In genomic region chr11:35330924-35331323, GRCh38 we compare ENCODE assay signal across 8 cellular contexts.
DNase-seq lines count a peak whose midpoint lies in the region; ATAC-seq, FAIRE-seq and TF ChIP-seq lines count a peak whose summit lies in the region.

No MANE protein-coding gene starts in this region.

- no peaks in the 10 kb centered on the region for H3K4me1 ChIP-seq in kidney (ENCODE audit: control insufficient read depth in 1 of 2, insufficient read depth in 1 of 2, low read depth in 1 of 2, low read length in 2 of 2)

- no peak for DNase-seq in activated CD4-positive, CD25-positive, alpha-beta regulatory T cell treated with anti-CD3 and anti-CD28 coated beads, Interleukin-2, amount 50 U/mL, for 72 hours
- DNase-seq in activated T-cell treated with anti-CD3 and anti-CD28 coated beads, Interleukin-2, amount 50 U/mL, for 1 hour = peak; percentile 39
- DNase-seq in retina (peak; percentile 34), NCI-H1048 (lab: John Stamatoyannopoulos, UW) (no peak), kidney (no peak), Ammon's horn (ENCODE audit: low spot score) (no peak)

- ATAC-seq in activated CD4-positive, CD25-positive, alpha-beta regulatory T cell treated with anti-CD3 and anti-CD28 coated beads, Interleukin-2, amount 50 U/mL, for 24 hours = peak; percentile 68 to 76
- peak; percentile 61 for ATAC-seq in HG02870 (IDR thresholded peaks at IDR 0.05; ENCODE audit: unreplicated experiment)

- no peak overlapping the region for H3K4me3 ChIP-seq in kidney (ENCODE audit: low read length in 2 of 2)

- no peaks in the 10 kb centered on the region for H3K9me3 ChIP-seq in kidney (ENCODE audit: control insufficient read depth in 1 of 2, low read length in 2 of 2)

- TF ChIP-seq CTCF in kidney (IDR thresholded peaks at IDR 0.05; ENCODE audit: borderline replicate concordance, extremely low read depth, insufficient read depth) = no peak

- H3K36me3 ChIP-seq in kidney (ENCODE audit: control insufficient read depth in 1 of 2, insufficient read depth in 2 of 2, low read length in 2 of 2) = no peaks in the 10 kb centered on the region

- no peak overlapping the region for H3K27ac ChIP-seq in kidney (ENCODE audit: low read depth in 2 of 2, low read length in 2 of 2)

- no peak for FAIRE-seq in kidney (lab: Jason Lieb, UNC)

- no peak overlapping the region for H3K9ac ChIP-seq in kidney (ENCODE audit: low read length in 2 of 2)

- intact Hi-C loops in kidney (cut with DNase I) = no loop called here

Comparison
In these comparisons a context has a peak if more than half of its experiments do, and no peak if none do; other contexts are left out.
1. DNase-seq: peak in activated T-cell treated with anti-CD3 and anti-CD28 coated beads, Interleukin-2, amount 50 U/mL, for 1 hour (single experiment) and retina (single experiment); none in activated CD4-positive, CD25-positive, alpha-beta regulatory T cell treated with anti-CD3 and anti-CD28 coated beads, Interleukin-2, amount 50 U/mL, for 72 hours (single experiment), NCI-H1048 (single experiment), kidney (single experiment) and Ammon's horn (single experiment).